ENCODE assay signal across 8 cellular contexts in the genomic region with DNA sequence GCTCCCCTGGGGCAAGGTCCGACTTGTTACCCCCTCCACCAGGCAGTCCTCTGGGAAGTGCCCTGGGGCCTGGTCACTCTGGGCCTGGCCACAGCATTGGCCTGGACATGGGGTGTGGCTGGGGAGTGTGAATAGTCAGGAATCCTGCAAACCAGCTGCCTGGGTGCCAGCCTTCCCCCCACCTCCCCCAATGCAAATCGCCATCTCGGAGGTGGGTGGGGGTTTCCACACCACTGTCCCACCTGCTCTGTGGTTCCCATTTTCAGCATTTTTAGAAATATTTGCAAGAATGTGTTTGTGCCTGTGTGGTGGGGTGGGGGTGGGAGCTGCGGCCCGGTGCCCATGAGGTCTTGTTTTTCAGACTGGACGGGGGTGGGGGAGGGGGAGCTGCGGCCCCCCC.
DNase-seq lines count a peak whose midpoint lies in the region; ATAC-seq, FAIRE-seq and TF ChIP-seq lines count a peak whose summit lies in the region.
"Not testable (repeated sequence)": the region's sequence is repeated elsewhere in the genome, so short reads cannot be mapped to it uniquely, and the experiment has no call there.

No MANE protein-coding gene starts in this region.

- peak; percentile 100 for FAIRE-seq in GM19239 (lab: Jason Lieb, UNC)

- not testable (repeated sequence) for H3K27ac Mint-ChIP-seq in activated B cell treated with CpG ODN at 0.5 μM for 24 hours; stimulated activated memory B cell treated with anti-CD40 and anti-IgM and Interleukin-4, amounts not matched to agents 10 μg/mL and 1 μg/mL and 100 μg/mL, for 72 hours

- intact Hi-C loops in activated B cell treated with CpG ODN at 0.5 μM for 24 hours (cut with micrococcal nuclease) = loop anchor here (10.0 kb wide), 1 partner anchor 49 kb away; no protein-coding TSS in a partner anchor

- ATAC-seq in GM18498 (IDR thresholded peaks at IDR 0.05; ENCODE audit: unreplicated experiment) = peak; percentile 42
- ATAC-seq in GM21529 (IDR thresholded peaks at IDR 0.05; ENCODE audit: unreplicated experiment) = peak; percentile 30
- ATAC-seq in HG02759 (IDR thresholded peaks at IDR 0.05; ENCODE audit: unreplicated experiment) = peak; percentile 38
- ATAC-seq in HG03045 (IDR thresholded peaks at IDR 0.05; ENCODE audit: unreplicated experiment) = peak; percentile 36
- peak; percentile 51 for ATAC-seq in HG03354 (IDR thresholded peaks at IDR 0.05; ENCODE audit: poor library complexity, severe bottlenecking, unreplicated experiment)
- ATAC-seq in activated B cell treated with CpG ODN at 0.5 μM for 24 hours (ENCODE audit: low read depth) = peak; percentile 51
- peak; percentile 74 for ATAC-seq in stimulated activated memory B cell treated with anti-CD40 and anti-IgM and Interleukin-4, amounts not matched to agents 10 μg/mL and 1 μg/mL and 100 μg/mL, for 72 hours

- CTCF ChIA-PET in activated B cell treated with CpG ODN at 0.5 μM for 24 hours (lab: Charles Lee) = not testable (repeated sequence)

- H3K4me1 Mint-ChIP-seq in activated B cell treated with CpG ODN at 0.5 μM for 24 hours = peaks cover 64% of the 10 kb centered on the region
- H3K4me1 Mint-ChIP-seq in stimulated activated memory B cell treated with anti-CD40 and anti-IgM and Interleukin-4, amounts not matched to agents 10 μg/mL and 1 μg/mL and 100 μg/mL, for 72 hours = peaks cover 76% of the 10 kb centered on the region

- DNase-seq in GM19239 (ENCODE audit: insufficient read length, low spot score); activated B cell treated with CpG ODN at 0.5 μM for 24 hours: not testable (repeated sequence)

- TF ChIP-seq CTCF in activated B cell treated with CpG ODN at 0.5 μM for 24 hours (IDR thresholded peaks at IDR 0.05) = not testable (repeated sequence)

- not testable (repeated sequence) for H3K27me3 Mint-ChIP-seq in activated B cell treated with CpG ODN at 0.5 μM for 24 hours; stimulated activated memory B cell treated with anti-CD40 and anti-IgM and Interleukin-4, amounts not matched to agents 10 μg/mL and 1 μg/mL and 100 μg/mL, for 72 hours

- not testable (repeated sequence) for H3K36me3 Mint-ChIP-seq in activated B cell treated with CpG ODN at 0.5 μM for 24 hours (ENCODE audit: low read depth)
- H3K36me3 Mint-ChIP-seq in stimulated activated memory B cell treated with anti-CD40 and anti-IgM and Interleukin-4, amounts not matched to agents 10 μg/mL and 1 μg/mL and 100 μg/mL, for 72 hours = peaks cover 36% of the 10 kb centered on the region

- H3K4me3 Mint-ChIP-seq in activated B cell treated with CpG ODN at 0.5 μM for 24 hours; stimulated activated memory B cell treated with anti-CD40 and anti-IgM and Interleukin-4, amounts not matched to agents 10 μg/mL and 1 μg/mL and 100 μg/mL, for 72 hours: not testable (repeated sequence)

- H3K9me3 Mint-ChIP-seq in activated B cell treated with CpG ODN at 0.5 μM for 24 hours = not testable (repeated sequence)
- peaks cover 35% of the 10 kb centered on the region for H3K9me3 Mint-ChIP-seq in stimulated activated memory B cell treated with anti-CD40 and anti-IgM and Interleukin-4, amounts not matched to agents 10 μg/mL and 1 μg/mL and 100 μg/mL, for 72 hours

- POLR2A ChIA-PET in activated B cell treated with CpG ODN at 0.5 μM for 24 hours (lab: Charles Lee) = interaction anchor here (0.8 kb wide), 1 partner anchor 176 kb away, joined by 3 read pairs; no protein-coding TSS in a partner anchor
